Comparison of ENCODE assay signal across 10 cellular contexts in genomic region chr16:69404275-69404805, GRCh38. TPM values are rescaled to one million over a fixed set of nuclear protein-coding genes. Genes with fewer than 3 reads are reported as not detected.
DNase-seq lines count a peak whose midpoint lies in the region; ATAC-seq and TF ChIP-seq lines count a peak whose summit lies in the region.
"Had no signal": no experiment of that assay in that cellular context is flagged by ENCODE, and none has a peak within 500 bp of the region (broad histone marks: within the 10 kb centered on the region; RNA-seq: fewer than 3 reads in every experiment).

No MANE protein-coding gene starts in this region.

- peak; percentile 93 for DNase-seq in M059J (ENCODE audit: low read depth)
- DNase-seq in dermis microvascular lymphatic vessel endothelial cell (ENCODE audit: low read depth in 2 of 2): peak; percentile 90 to 96
- no peak for DNase-seq in lower lobe of right lung
- DNase-seq in tibial nerve (ENCODE audit: low spot score in 2 of 2): no peak
- no peak for DNase-seq in activated T-cell treated with anti-CD3 and anti-CD28 coated beads, Interleukin-2, amount 50 U/mL, for 24 hours
- no peak for DNase-seq in GDM1 (lab: John Stamatoyannopoulos, UW)
- DNase-seq in occipital lobe (lab: John Stamatoyannopoulos, UW): no peak
- DNase-seq: activated CD4-positive, alpha-beta T cell treated with anti-CD3 and anti-CD28 coated beads, Interleukin-2, amount 10 ng/mL, durations not matched to agents 24 days and 14 days had no signal

- no peaks in the 10 kb centered on the region for H3K9me3 Mint-ChIP-seq in activated T-cell treated with anti-CD3 and anti-CD28 coated beads, Interleukin-2, amount 50 U/mL, for 24 hours
- H3K9me3 Mint-ChIP-seq: activated CD4-positive, alpha-beta T cell treated with anti-CD3 and anti-CD28 coated beads, Interleukin-2, amount 10 ng/mL, durations not matched to agents 24 days and 14 days; IgD-negative memory B cell had no signal

- H3K27me3 Mint-ChIP-seq in activated T-cell treated with anti-CD3 and anti-CD28 coated beads, Interleukin-2, amount 50 U/mL, for 24 hours: no peaks in the 10 kb centered on the region

- H3K27me3 ChIP-seq in lower lobe of right lung (ENCODE audit: low read depth) (no peaks in the 10 kb centered on the region), tibial nerve (no peaks in the 10 kb centered on the region)

- no peak overlapping the region for H3K27ac Mint-ChIP-seq in activated T-cell treated with anti-CD3 and anti-CD28 coated beads, Interleukin-2, amount 50 U/mL, for 24 hours
- H3K27ac Mint-ChIP-seq: activated CD4-positive, alpha-beta T cell treated with anti-CD3 and anti-CD28 coated beads, Interleukin-2, amount 10 ng/mL, durations not matched to agents 24 days and 14 days; IgD-negative memory B cell had no signal

- H3K9me3 ChIP-seq in lower lobe of right lung: no peaks in the 10 kb centered on the region
- no peaks in the 10 kb centered on the region for H3K9me3 ChIP-seq in tibial nerve

- whole genome bisulfite sequencing in tibial nerve, 2 donors: 13% methylated on average over 4 of the region's 4 CpGs

- ATAC-seq in lower lobe of right lung (peak; percentile 66 to 74), HG02610 (IDR thresholded peaks at IDR 0.05; ENCODE audit: unreplicated experiment) (no peak)

- H3K4me3 Mint-ChIP-seq in activated T-cell treated with anti-CD3 and anti-CD28 coated beads, Interleukin-2, amount 50 U/mL, for 24 hours: no peak overlapping the region
- H3K4me3 Mint-ChIP-seq: activated CD4-positive, alpha-beta T cell treated with anti-CD3 and anti-CD28 coated beads, Interleukin-2, amount 10 ng/mL, durations not matched to agents 24 days and 14 days; IgD-negative memory B cell had no signal

- TF ChIP-seq POLR2A in tibial nerve (IDR thresholded peaks at IDR 0.05): no peak

- H3K4me3 ChIP-seq in lower lobe of right lung (no peak overlapping the region), tibial nerve (no peak overlapping the region)

- H3K27ac ChIP-seq in lower lobe of right lung (peak overlapping the region; percentile 51), tibial nerve (peak overlapping the region in 3 of 4 donors; percentile 46 to 56 (median 55))

- no peak for TF ChIP-seq EP300 in tibial nerve (IDR thresholded peaks at IDR 0.05)

- H3K36me3 Mint-ChIP-seq in activated T-cell treated with anti-CD3 and anti-CD28 coated beads, Interleukin-2, amount 50 U/mL, for 24 hours (ENCODE audit: low read depth): no peaks in the 10 kb centered on the region

- peaks cover 12% of the 10 kb centered on the region for H3K4me1 Mint-ChIP-seq in activated T-cell treated with anti-CD3 and anti-CD28 coated beads, Interleukin-2, amount 50 U/mL, for 24 hours (ENCODE audit: low read depth)

- peaks cover 53% of the 10 kb centered on the region for H3K4me1 ChIP-seq in lower lobe of right lung
- H3K4me1 ChIP-seq in tibial nerve: peaks cover 0 to 19% (median 9%) of the 10 kb centered on the region in 4 donors

- intact Hi-C loops in lower lobe of right lung (cut with DNase I): no loop called here

- no peak for TF ChIP-seq CTCF in lower lobe of right lung (IDR thresholded peaks at IDR 0.05)
- no peak for TF ChIP-seq CTCF in tibial nerve (IDR thresholded peaks at IDR 0.05)

- H3K36me3 ChIP-seq in lower lobe of right lung: no peaks in the 10 kb centered on the region
- H3K36me3 ChIP-seq in tibial nerve: no peaks in the 10 kb centered on the region

RNA-seq across cellular contexts. Expression of gene TERF2, which starts 18.5 kb away (rescaled TPM):
- total RNA-seq in M059J (2014; rRNA removed; shearing (Covaris generic)): 16.0 and 35.9 TPM in 2 replicates
- total RNA-seq in dermis microvascular lymphatic vessel endothelial cell (9.2 and 13.1 TPM in 2 replicates), lower lobe of right lung (30.1 TPM), tibial nerve (10 to 100 TPM; 18.3 to 66.3 (median 26.0) TPM), occipital lobe (70.7 TPM)

RNA-seq across cellular contexts. Expression of gene CYB5B, which starts 20.1 kb away (rescaled TPM):
- total RNA-seq in M059J (2014; rRNA removed; shearing (Covaris generic)): 132 and 206 TPM in 2 replicates
- 92.6 and 105 TPM in 2 replicates for total RNA-seq in dermis microvascular lymphatic vessel endothelial cell
- 78.2 TPM for total RNA-seq in lower lobe of right lung
- 10 to 100 TPM; 26.6 to 45.9 (median 30.7) TPM for total RNA-seq in tibial nerve
- 45.4 TPM for total RNA-seq in occipital lobe

RNA-seq across cellular contexts. Expression of gene TMED6, which starts 52.8 kb away (rescaled TPM):
- not detected in 2 replicates for total RNA-seq in M059J (2014; rRNA removed; shearing (Covaris generic))
- not detected in 2 replicates for total RNA-seq in dermis microvascular lymphatic vessel endothelial cell
- 0.77 TPM for total RNA-seq in lower lobe of right lung
- total RNA-seq in tibial nerve: not detected
- total RNA-seq in occipital lobe: not detected

Comparison
In these comparisons a context has a peak if more than half of its experiments do, and no peak if none do; other contexts are left out.
1. DNase-seq: peak in M059J (single experiment) and dermis microvascular lymphatic vessel endothelial cell (2 of 2); none in lower lobe of right lung (single experiment), tibial nerve (0 of 2), activated T-cell treated with anti-CD3 and anti-CD28 coated beads, Interleukin-2, amount 50 U/mL, for 24 hours (single experiment), GDM1 (single experiment) and occipital lobe (single experiment).